Comparison of ENCODE assay signal across 11 cellular contexts in the genomic region with DNA sequence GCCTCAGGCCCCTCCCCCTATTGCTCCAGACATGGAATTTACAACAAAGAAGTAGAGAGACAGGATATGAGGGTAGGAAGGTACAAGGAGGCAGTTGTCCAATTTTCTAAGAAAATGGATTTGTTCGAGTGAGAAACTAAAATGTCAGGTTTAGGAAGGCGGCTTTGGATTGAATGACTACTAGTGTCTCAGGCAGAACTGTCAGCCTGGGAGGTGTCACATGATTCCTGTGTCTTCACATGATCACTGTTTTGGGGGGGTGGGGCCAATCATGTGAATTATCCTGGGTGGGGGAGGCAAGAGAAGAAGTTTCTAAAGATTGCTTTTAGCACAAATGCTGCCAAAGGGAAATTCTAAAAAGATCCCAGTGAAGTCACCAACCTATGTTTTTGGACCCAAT. TPM values are rescaled to one million over a fixed set of nuclear protein-coding genes. Genes with fewer than 3 reads are reported as not detected.
DNase-seq lines count a peak whose midpoint lies in the region; ATAC-seq and TF ChIP-seq lines count a peak whose summit lies in the region.
"Had no signal": no experiment of that assay in that cellular context is flagged by ENCODE, and none has a peak within 500 bp of the region (broad histone marks: within the 10 kb centered on the region; RNA-seq: fewer than 3 reads in every experiment).

No MANE protein-coding gene starts in this region.

- H3K27me3 Mint-ChIP-seq in MCF 10A (ENCODE audit: insufficient read depth, unreplicated experiment) (no peaks in the 10 kb centered on the region), memory B cell (peaks cover 2% of the 10 kb centered on the region)
- H3K27me3 Mint-ChIP-seq in activated T-cell treated with anti-CD3 and anti-CD28 coated beads, Interleukin-2, amount 50 U/mL, for 24 hours: peaks cover 66% of the 10 kb centered on the region

- H3K4me1 Mint-ChIP-seq in MCF 10A (ENCODE audit: insufficient read depth, unreplicated experiment): peaks cover 36% of the 10 kb centered on the region
- H3K4me1 Mint-ChIP-seq in memory B cell: peaks cover 45% of the 10 kb centered on the region
- no peaks in the 10 kb centered on the region for H3K4me1 Mint-ChIP-seq in activated T-cell treated with anti-CD3 and anti-CD28 coated beads, Interleukin-2, amount 50 U/mL, for 24 hours (ENCODE audit: low read depth)

- H3K9me3 Mint-ChIP-seq in MCF 10A (ENCODE audit: unreplicated experiment): no peaks in the 10 kb centered on the region
- H3K9me3 Mint-ChIP-seq in memory B cell: no peaks in the 10 kb centered on the region
- no peaks in the 10 kb centered on the region for H3K9me3 Mint-ChIP-seq in activated T-cell treated with anti-CD3 and anti-CD28 coated beads, Interleukin-2, amount 50 U/mL, for 24 hours

- no peaks in the 10 kb centered on the region for H3K9me3 ChIP-seq in upper lobe of right lung

- intact Hi-C loops in MCF 10A (cut with micrococcal nuclease) (loop anchor here (5.0 to 10.0 kb wide), 2 partner anchors 195 to 277 kb away; no protein-coding TSS in a partner anchor), upper lobe of right lung (cut with DNase I) (no loop called here)

- H3K4me3 Mint-ChIP-seq in MCF 10A (ENCODE audit: unreplicated experiment): peak overlapping the region; percentile 62
- peak overlapping the region; percentile 39 for H3K4me3 Mint-ChIP-seq in memory B cell
- no peak overlapping the region for H3K4me3 Mint-ChIP-seq in activated T-cell treated with anti-CD3 and anti-CD28 coated beads, Interleukin-2, amount 50 U/mL, for 24 hours

- no TSS peak for BruUV-seq in MCF 10A (replicated peaks; lab: Mats Ljungman, UMichigan)

- POLR2A ChIA-PET in MCF 10A (lab: Yijun Ruan, JAX): interaction anchor here (0.9 to 2.2 kb wide), 3 partner anchors 13 to 206 kb away, joined by 3 to 12 read pairs (median 10); no protein-coding TSS in a partner anchor

- no peak for TF ChIP-seq CTCF in MCF 10A (IDR thresholded peaks at IDR 0.05; ENCODE audit: unreplicated experiment)
- TF ChIP-seq CTCF in upper lobe of right lung (IDR thresholded peaks at IDR 0.05): no peak

- no peaks in the 10 kb centered on the region for H3K36me3 ChIP-seq in upper lobe of right lung

- peak overlapping the region; percentile 77 for H3K27ac ChIP-seq in upper lobe of right lung
- H3K27ac ChIP-seq: VCaP had no signal

- peaks cover 25% of the 10 kb centered on the region for H3K4me1 ChIP-seq in upper lobe of right lung

- ATAC-seq in memory B cell (ENCODE audit: low read depth) (peak; percentile 14), upper lobe of right lung (no peak), GM21576 (IDR thresholded peaks at IDR 0.05; ENCODE audit: unreplicated experiment) (no peak)

- H3K36me3 Mint-ChIP-seq in MCF 10A (ENCODE audit: insufficient read depth, unreplicated experiment) (peaks cover 20% of the 10 kb centered on the region), memory B cell (no peaks in the 10 kb centered on the region)
- no peaks in the 10 kb centered on the region for H3K36me3 Mint-ChIP-seq in activated T-cell treated with anti-CD3 and anti-CD28 coated beads, Interleukin-2, amount 50 U/mL, for 24 hours (ENCODE audit: low read depth)

- CTCF ChIA-PET in MCF 10A (lab: Yijun Ruan, JAX): interaction anchor here (0.9 to 1.0 kb wide), 2 partner anchors 46 to 121 kb away, joined by 3 to 7 read pairs; no protein-coding TSS in a partner anchor

- H3K4me3 ChIP-seq in upper lobe of right lung: peak overlapping the region; percentile 17

- H3K27me3 ChIP-seq in upper lobe of right lung: peaks cover 27% of the 10 kb centered on the region

- peak overlapping the region; percentile 54 for H3K27ac Mint-ChIP-seq in MCF 10A (ENCODE audit: low read depth, unreplicated experiment)
- H3K27ac Mint-ChIP-seq in memory B cell: peak overlapping the region; percentile 83
- no peak overlapping the region for H3K27ac Mint-ChIP-seq in activated T-cell treated with anti-CD3 and anti-CD28 coated beads, Interleukin-2, amount 50 U/mL, for 24 hours

- DNase-seq in SIG-M5 treated with dmso at 0.1 percent for 504 hours (lab: John Stamatoyannopoulos, UW; ENCODE audit: unreplicated experiment) (peak; percentile 25), SIG-M5 (lab: John Stamatoyannopoulos, UW) (no peak), MCF 10A (ENCODE audit: unreplicated experiment) (peak; percentile 17), memory B cell (ENCODE audit: low spot score in 2 of 2) (no peak), upper lobe of right lung (no peak)
- no peak for DNase-seq in activated T-cell treated with anti-CD3 and anti-CD28 coated beads, Interleukin-2, amount 50 U/mL, for 24 hours
- no peak for DNase-seq in stimulated activated CD4-positive, alpha-beta T cell treated with anti-CD3 and anti-CD28 coated beads, Interleukin-1b, Interleukin-23, amount 100 ng/mL, for 48 hours
- DNase-seq: 8988T, NCI-H187 treated with DMSO at 0.1 percent for 48 hours had no signal

RNA-seq across cellular contexts. Expression of a gene that starts 2.3 kb away (rescaled TPM):
- total RNA-seq in MCF 10A (2022): 18.0 and 23.6 TPM in 2 replicates
- 93.8 TPM for total RNA-seq in upper lobe of right lung

Comparison
In these comparisons a context has a peak if more than half of its experiments do, and no peak if none do; other contexts are left out.
1. DNase-seq: peak in SIG-M5 treated with dmso at 0.1 percent for 504 hours (single experiment) and MCF 10A (single experiment); none in SIG-M5 (single experiment), memory B cell (0 of 2), upper lobe of right lung (single experiment), activated T-cell treated with anti-CD3 and anti-CD28 coated beads, Interleukin-2, amount 50 U/mL, for 24 hours (single experiment) and stimulated activated CD4-positive, alpha-beta T cell treated with anti-CD3 and anti-CD28 coated beads, Interleukin-1b, Interleukin-23, amount 100 ng/mL, for 48 hours (single experiment).